In the genomic region with DNA sequence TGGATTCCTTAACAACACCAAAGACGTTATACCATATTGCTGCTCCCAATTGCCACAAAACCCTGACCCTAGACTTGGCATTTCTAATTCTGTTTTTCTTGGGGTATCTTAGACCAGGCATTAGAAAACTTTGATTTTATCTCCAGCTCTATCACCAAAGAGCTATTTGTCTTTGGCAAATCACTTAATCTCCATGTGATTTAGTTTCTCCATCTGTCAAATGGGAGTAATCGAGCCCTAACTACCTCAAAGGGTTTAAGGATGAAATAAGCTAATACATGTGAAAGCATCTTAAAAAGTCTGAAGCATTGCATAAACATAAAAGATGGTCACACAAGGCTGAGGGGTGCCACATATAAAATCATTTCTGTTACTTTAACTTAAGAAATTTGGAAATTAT, we compare ENCODE assay signal across 30 cellular contexts.
DNase-seq lines count a peak whose midpoint lies in the region; ATAC-seq lines count a peak whose summit lies in the region.
"Had no signal": no experiment of that assay in that cellular context is flagged by ENCODE, and none has a peak within 500 bp of the region (broad histone marks: within the 10 kb centered on the region; RNA-seq: fewer than 3 reads in every experiment).

No MANE protein-coding gene starts in this region.

- no peaks in the 10 kb centered on the region for H3K36me3 ChIP-seq in CD8-positive, alpha-beta memory T cell (ENCODE audit: insufficient read depth, low read length)
- H3K36me3 ChIP-seq in naive thymus-derived CD4-positive, alpha-beta T cell (ENCODE audit: control insufficient read depth in 2 of 3, insufficient read depth in 3 of 3, low read length in 3 of 3): peaks cover 0 to 7% (median 0%) of the 10 kb centered on the region in 3 experiments
- H3K36me3 ChIP-seq: stomach had no signal

- H3K4me1 ChIP-seq in CD8-positive, alpha-beta memory T cell (ENCODE audit: insufficient read depth, low read length): peaks cover 90% of the 10 kb centered on the region
- peaks cover 48 to 83% of the 10 kb centered on the region in 2 donors for H3K4me1 ChIP-seq in naive thymus-derived CD4-positive, alpha-beta T cell (ENCODE audit: control insufficient read depth in 2 of 2, insufficient read depth in 2 of 2, low read length in 2 of 2)
- H3K4me1 ChIP-seq: stomach had no signal

- no peak for ATAC-seq in activated T-cell treated with anti-CD3 and anti-CD28 coated beads, Interleukin-2, amount 50 U/mL, for 72 hours (replicated peaks in 1 of 2)
- ATAC-seq in naive thymus-derived CD4-positive, alpha-beta T cell: no peak
- ATAC-seq in HG03342 (IDR thresholded peaks at IDR 0.05; ENCODE audit: unreplicated experiment) (no peak), HG03442 (IDR thresholded peaks at IDR 0.05; ENCODE audit: unreplicated experiment) (no peak)
- ATAC-seq: activated CD4-positive, CD25-positive, alpha-beta regulatory T cell treated with anti-CD3 and anti-CD28 coated beads, Interleukin-2, amount 50 U/mL, for 24 hours; Panc1; psoas muscle; sciatic nerve had no signal

- H3K4me3 ChIP-seq in CD8-positive, alpha-beta memory T cell (ENCODE audit: low read length): no peak overlapping the region
- no peak overlapping the region for H3K4me3 ChIP-seq in naive thymus-derived CD4-positive, alpha-beta T cell (ENCODE audit: low read length)
- H3K4me3 ChIP-seq: left lung, psoas muscle, stomach had no signal

- CTCF ChIA-PET in CD8-positive, alpha-beta memory T cell (lab: Charles Lee): interaction anchor here (2.3 to 2.6 kb wide), 2 partner anchors 9 to 59 kb away, joined by 5 to 18 read pairs; no protein-coding TSS in a partner anchor
- CTCF ChIA-PET in activated CD4-positive, alpha-beta memory T cell treated with anti-CD3 and anti-CD28 coated beads, Interleukin-2, amount 10 ng/mL, durations not matched to agents 7 days and 5 days (lab: Charles Lee): interaction anchor here (1.1 to 4.0 kb wide), 3 partner anchors 16 to 58 kb away, joined by 3 to 27 read pairs (median 12); no protein-coding TSS in a partner anchor
- CTCF ChIA-PET in naive thymus-derived CD4-positive, alpha-beta T cell (lab: Charles Lee): interaction anchor here (0.9 to 1.2 kb wide), 2 partner anchors 19 to 59 kb away, joined by 3 to 6 read pairs; no protein-coding TSS in a partner anchor

- no peak overlapping the region for H3K27ac ChIP-seq in CD8-positive, alpha-beta memory T cell (ENCODE audit: low read depth, low read length)
- H3K27ac ChIP-seq in naive thymus-derived CD4-positive, alpha-beta T cell (ENCODE audit: low read depth, low read length): peak overlapping the region; percentile 52
- H3K27ac ChIP-seq: HL-60, KMS-11, left lung, psoas muscle, stomach had no signal

- POLR2A ChIA-PET in CD8-positive, alpha-beta memory T cell (lab: Charles Lee): no interaction called here
- POLR2A ChIA-PET in activated CD4-positive, alpha-beta memory T cell treated with anti-CD3 and anti-CD28 coated beads, Interleukin-2, amount 10 ng/mL, durations not matched to agents 7 days and 5 days (lab: Charles Lee): interaction anchor here (0.8 to 4.3 kb wide), 6 partner anchors 18 to 116 kb away, joined by 3 to 30 read pairs (median 3); no protein-coding TSS in a partner anchor
- POLR2A ChIA-PET in naive thymus-derived CD4-positive, alpha-beta T cell (lab: Charles Lee): interaction anchor here (0.5 to 4.6 kb wide), 10 partner anchors 8 to 41 kb away, joined by 3 to 22 read pairs (median 4); no protein-coding TSS in a partner anchor

- H3K36me3 Mint-ChIP-seq in activated T-cell treated with anti-CD3 and anti-CD28 coated beads, Interleukin-2, amount 50 U/mL, for 72 hours (ENCODE audit: insufficient read depth in 2 of 2): peaks cover 2% of the 10 kb centered on the region in 2 donors
- H3K36me3 Mint-ChIP-seq in CD8-positive, alpha-beta memory T cell: peaks cover 0 to 43% (median 17%) of the 10 kb centered on the region in 3 donors
- H3K36me3 Mint-ChIP-seq in activated CD4-positive, alpha-beta memory T cell treated with anti-CD3 and anti-CD28 coated beads, Interleukin-2, amount 10 ng/mL, durations not matched to agents 7 days and 5 days (ENCODE audit: low read depth): peaks cover 46% of the 10 kb centered on the region
- peaks cover 14 to 39% (median 36%) of the 10 kb centered on the region in 5 donors for H3K36me3 Mint-ChIP-seq in naive thymus-derived CD4-positive, alpha-beta T cell

- H3K27me3 Mint-ChIP-seq in activated T-cell treated with anti-CD3 and anti-CD28 coated beads, Interleukin-2, amount 50 U/mL, for 72 hours (ENCODE audit: low read depth): no peaks in the 10 kb centered on the region
- H3K27me3 Mint-ChIP-seq in CD8-positive, alpha-beta memory T cell: no peaks in the 10 kb centered on the region
- H3K27me3 Mint-ChIP-seq in activated CD4-positive, alpha-beta memory T cell treated with anti-CD3 and anti-CD28 coated beads, Interleukin-2, amount 10 ng/mL, durations not matched to agents 7 days and 5 days: no peaks in the 10 kb centered on the region
- H3K27me3 Mint-ChIP-seq in naive thymus-derived CD4-positive, alpha-beta T cell: no peaks in the 10 kb centered on the region

- intact Hi-C loops in naive thymus-derived CD4-positive, alpha-beta T cell (cut with micrococcal nuclease): loop anchor here (1.0 to 2.0 kb wide), 2 partner anchors 9 to 18 kb away; no protein-coding TSS in a partner anchor

- no peaks in the 10 kb centered on the region for H3K27me3 ChIP-seq in CD8-positive, alpha-beta memory T cell (ENCODE audit: insufficient read depth, low read length, poor library complexity, severe bottlenecking)
- no peaks in the 10 kb centered on the region for H3K27me3 ChIP-seq in naive thymus-derived CD4-positive, alpha-beta T cell (ENCODE audit: control insufficient read depth in 2 of 2, insufficient read depth in 2 of 2, low read length in 2 of 2)
- H3K27me3 ChIP-seq: left lung had no signal

- no peaks in the 10 kb centered on the region for H3K9me3 ChIP-seq in CD8-positive, alpha-beta memory T cell (ENCODE audit: low read length)
- no peaks in the 10 kb centered on the region for H3K9me3 ChIP-seq in naive thymus-derived CD4-positive, alpha-beta T cell (ENCODE audit: control insufficient read depth in 2 of 3, low read length in 3 of 3)
- H3K9me3 ChIP-seq: left lung, psoas muscle, stomach had no signal

- peak overlapping the region; percentile 13 to 70 for H3K4me3 Mint-ChIP-seq in activated T-cell treated with anti-CD3 and anti-CD28 coated beads, Interleukin-2, amount 50 U/mL, for 72 hours
- H3K4me3 Mint-ChIP-seq in CD8-positive, alpha-beta memory T cell: peak overlapping the region in 4 of 7 donors; percentile 1 to 45 (median 28)
- peak overlapping the region; percentile 29 for H3K4me3 Mint-ChIP-seq in activated CD4-positive, alpha-beta memory T cell treated with anti-CD3 and anti-CD28 coated beads, Interleukin-2, amount 10 ng/mL, durations not matched to agents 7 days and 5 days
- H3K4me3 Mint-ChIP-seq in naive thymus-derived CD4-positive, alpha-beta T cell: peak overlapping the region in 9 of 10 donors; percentile 34 to 81 (median 59)
- H3K4me3 Mint-ChIP-seq: B cell had no signal

- no peaks in the 10 kb centered on the region for H3K9me3 Mint-ChIP-seq in activated T-cell treated with anti-CD3 and anti-CD28 coated beads, Interleukin-2, amount 50 U/mL, for 72 hours
- no peaks in the 10 kb centered on the region for H3K9me3 Mint-ChIP-seq in CD8-positive, alpha-beta memory T cell
- no peaks in the 10 kb centered on the region for H3K9me3 Mint-ChIP-seq in activated CD4-positive, alpha-beta memory T cell treated with anti-CD3 and anti-CD28 coated beads, Interleukin-2, amount 10 ng/mL, durations not matched to agents 7 days and 5 days
- H3K9me3 Mint-ChIP-seq in naive thymus-derived CD4-positive, alpha-beta T cell: peaks cover 0 to 5% (median 0%) of the 10 kb centered on the region in 11 donors
- H3K9me3 Mint-ChIP-seq: activated T-helper 2 cell treated with anti-CD3 and anti-CD28 coated beads, Interferon-gamma antibody, Interleukin-2, Interleukin-4, amounts not matched to agents 10 μg/mL and 5 μg/mL and 100 μg/mL, durations not matched to agents 14 hours and 24 hours and 36 hours had no signal

- H3K27ac Mint-ChIP-seq in activated T-cell treated with anti-CD3 and anti-CD28 coated beads, Interleukin-2, amount 50 U/mL, for 72 hours: peak overlapping the region; percentile 87
- H3K27ac Mint-ChIP-seq in CD8-positive, alpha-beta memory T cell: peak overlapping the region in 6 of 8 donors; percentile 24 to 81 (median 73)
- H3K27ac Mint-ChIP-seq in activated CD4-positive, alpha-beta memory T cell treated with anti-CD3 and anti-CD28 coated beads, Interleukin-2, amount 10 ng/mL, durations not matched to agents 7 days and 5 days: peak overlapping the region; percentile 38
- H3K27ac Mint-ChIP-seq in naive thymus-derived CD4-positive, alpha-beta T cell: peak overlapping the region; percentile 8 to 94 (median 73)
- H3K27ac Mint-ChIP-seq: activated T-helper 2 cell treated with anti-CD3 and anti-CD28 coated beads, Interferon-gamma antibody, Interleukin-2, Interleukin-4, amounts not matched to agents 10 μg/mL and 5 μg/mL and 100 μg/mL, durations not matched to agents 14 hours and 24 hours and 36 hours; B cell had no signal

- no peak for DNase-seq in activated T-cell treated with anti-CD3 and anti-CD28 coated beads, Interleukin-2, amount 50 U/mL, for 72 hours
- DNase-seq in activated T-cell treated with anti-CD3 and anti-CD28 coated beads, Interleukin-2, amount 50 U/mL, for 48 hours: no peak
- DNase-seq in CD8-positive, alpha-beta memory T cell: no peak
- DNase-seq in activated CD4-positive, alpha-beta memory T cell treated with anti-CD3 and anti-CD28 coated beads, Interleukin-2, amount 10 ng/mL, durations not matched to agents 7 days and 5 days: no peak
- DNase-seq in naive thymus-derived CD4-positive, alpha-beta T cell: no peak
- DNase-seq: ACHN; cortex of kidney; DMS153; glutamatergic neuron; H7; mesenchymal stem cell; MM.1S; NCI-H1417; NCI-H2081; NCI-H526; occipital lobe; SHP77; stimulated activated CD8-positive, alpha-beta memory T cell treated with anti-CD3 and anti-CD28 coated beads, Interleukin-4, amount 100 ng/mL, for 48 hours had no signal

- peaks cover 92% of the 10 kb centered on the region for H3K4me1 Mint-ChIP-seq in activated T-cell treated with anti-CD3 and anti-CD28 coated beads, Interleukin-2, amount 50 U/mL, for 72 hours (ENCODE audit: low read depth)
- peaks cover 81 to 95% (median 93%) of the 10 kb centered on the region in 3 donors for H3K4me1 Mint-ChIP-seq in CD8-positive, alpha-beta memory T cell
- peaks cover 82% of the 10 kb centered on the region for H3K4me1 Mint-ChIP-seq in activated CD4-positive, alpha-beta memory T cell treated with anti-CD3 and anti-CD28 coated beads, Interleukin-2, amount 10 ng/mL, durations not matched to agents 7 days and 5 days
- peaks cover 55 to 97% (median 88%) of the 10 kb centered on the region in 7 donors for H3K4me1 Mint-ChIP-seq in naive thymus-derived CD4-positive, alpha-beta T cell
